21 cellular contexts compared by ENCODE assay signal in genomic region chr7:75900617-75901315, GRCh38.
"Had no signal": no experiment of that assay in that cellular context is flagged by ENCODE, and none has a peak within 500 bp of the region (broad histone marks: within the 10 kb centered on the region; RNA-seq: fewer than 3 reads in every experiment).

No MANE protein-coding gene starts in this region.

- H3K36me3 Mint-ChIP-seq: activated naive CD4-positive, alpha-beta T cell treated with anti-CD3 and anti-CD28 coated beads, Interleukin-2, amount 50 U/mL, for 24 hours; brain; stimulated activated effector memory CD8-positive, alpha-beta T cell treated with anti-CD3 and anti-CD28 coated beads, Interleukin-12 subunit alpha, Interleukin-12 subunit beta, amount 100 ng/mL, for 72 hours had no signal

- H3K27me3 ChIP-seq: heart left ventricle, tibial nerve had no signal

- H3K27me3 Mint-ChIP-seq: activated naive CD4-positive, alpha-beta T cell treated with anti-CD3 and anti-CD28 coated beads, Interleukin-2, amount 50 U/mL, for 24 hours; brain; stimulated activated naive CD8-positive, alpha-beta T cell treated with anti-CD3 and anti-CD28 coated beads, Interleukin-15, amount 100 ng/mL, for 72 hours had no signal

- H3K4me3 ChIP-seq: heart left ventricle, lower lobe of right lung, mucosa of descending colon, tibial nerve had no signal

- H3K4me1 Mint-ChIP-seq: activated naive CD4-positive, alpha-beta T cell treated with anti-CD3 and anti-CD28 coated beads, Interleukin-2, amount 50 U/mL, for 24 hours; stimulated activated effector memory CD8-positive, alpha-beta T cell treated with anti-CD3 and anti-CD28 coated beads, Interleukin-12 subunit alpha, Interleukin-12 subunit beta, amount 100 ng/mL, for 72 hours had no signal

- DNase-seq: activated CD4-positive, alpha-beta T cell treated with anti-CD3 and anti-CD28 coated beads for 1 hour; activated CD4-positive, alpha-beta T cell treated with anti-CD3 and anti-CD28 coated beads, Interleukin-2, amount 50 U/mL, for 1 hour; activated CD8-positive, alpha-beta T cell treated with anti-CD3 and anti-CD28 coated beads, Interleukin-2, amount 10 ng/mL, durations not matched to agents 7 days and 5 days; activated gamma-delta T cell treated with Interleukin-2 at 50 U/mL for 16 hours; activated T-cell treated with anti-CD3 and anti-CD28 coated beads, Interleukin-2, amount 50 U/mL, for 1 hour; aorta; effector CD4-positive, alpha-beta T cell; heart left ventricle; lower lobe of right lung; mesendoderm; mucosa of descending colon; occipital lobe; small intestine; stimulated activated CD4-positive, alpha-beta T cell treated with anti-CD3 and anti-CD28 coated beads, Interleukin-2, amount 100 ng/mL, for 24 hours; stimulated activated naive CD8-positive, alpha-beta T cell treated with anti-CD3 and anti-CD28 coated beads, Interleukin-15, amount 100 ng/mL, for 72 hours had no signal

- H3K27ac Mint-ChIP-seq: activated CD8-positive, alpha-beta T cell treated with anti-CD3 and anti-CD28 coated beads, Interleukin-2, amount 10 ng/mL, durations not matched to agents 7 days and 5 days; activated naive CD4-positive, alpha-beta T cell treated with anti-CD3 and anti-CD28 coated beads, Interleukin-2, amount 50 U/mL, for 24 hours; brain; dendritic cell treated with granulocyte-macrophage colony-stimulating factor and Interleukin-4, amounts not matched to agents 40 ng/mL and 50 ng/mL, for 4 days; stimulated activated effector memory CD8-positive, alpha-beta T cell treated with anti-CD3 and anti-CD28 coated beads, Interleukin-12 subunit alpha, Interleukin-12 subunit beta, amount 100 ng/mL, for 72 hours; stimulated activated naive CD8-positive, alpha-beta T cell treated with anti-CD3 and anti-CD28 coated beads, Interleukin-15, amount 100 ng/mL, for 72 hours had no signal

- H3K27ac ChIP-seq: heart left ventricle, lower lobe of right lung, tibial nerve had no signal

- H3K4me3 Mint-ChIP-seq: activated CD8-positive, alpha-beta T cell treated with anti-CD3 and anti-CD28 coated beads, Interleukin-2, amount 10 ng/mL, durations not matched to agents 7 days and 5 days; activated naive CD4-positive, alpha-beta T cell treated with anti-CD3 and anti-CD28 coated beads, Interleukin-2, amount 50 U/mL, for 24 hours; brain; dendritic cell treated with granulocyte-macrophage colony-stimulating factor and Interleukin-4, amounts not matched to agents 40 ng/mL and 50 ng/mL, for 4 days; stimulated activated effector memory CD8-positive, alpha-beta T cell treated with anti-CD3 and anti-CD28 coated beads, Interleukin-12 subunit alpha, Interleukin-12 subunit beta, amount 100 ng/mL, for 72 hours; stimulated activated naive CD8-positive, alpha-beta T cell treated with anti-CD3 and anti-CD28 coated beads, Interleukin-15, amount 100 ng/mL, for 72 hours had no signal

- H3K9me3 Mint-ChIP-seq: activated naive CD4-positive, alpha-beta T cell treated with anti-CD3 and anti-CD28 coated beads, Interleukin-2, amount 50 U/mL, for 24 hours; dendritic cell treated with granulocyte-macrophage colony-stimulating factor and Interleukin-4, amounts not matched to agents 40 ng/mL and 50 ng/mL, for 4 days; stimulated activated effector memory CD8-positive, alpha-beta T cell treated with anti-CD3 and anti-CD28 coated beads, Interleukin-12 subunit alpha, Interleukin-12 subunit beta, amount 100 ng/mL, for 72 hours; stimulated activated naive CD8-positive, alpha-beta T cell treated with anti-CD3 and anti-CD28 coated beads, Interleukin-15, amount 100 ng/mL, for 72 hours had no signal

- H3K36me3 ChIP-seq: heart left ventricle, lower lobe of right lung, tibial nerve had no signal

- ATAC-seq: activated CD8-positive, alpha-beta T cell treated with anti-CD3 and anti-CD28 coated beads, Interleukin-2, amount 10 ng/mL, durations not matched to agents 7 days and 5 days; heart left ventricle; lower lobe of right lung; mucosa of descending colon; sciatic nerve; stimulated activated effector memory CD8-positive, alpha-beta T cell treated with anti-CD3 and anti-CD28 coated beads, Interleukin-12 subunit alpha, Interleukin-12 subunit beta, amount 100 ng/mL, for 72 hours; stimulated activated naive CD8-positive, alpha-beta T cell treated with anti-CD3 and anti-CD28 coated beads, Interleukin-15, amount 100 ng/mL, for 72 hours had no signal
